In the genomic region with DNA sequence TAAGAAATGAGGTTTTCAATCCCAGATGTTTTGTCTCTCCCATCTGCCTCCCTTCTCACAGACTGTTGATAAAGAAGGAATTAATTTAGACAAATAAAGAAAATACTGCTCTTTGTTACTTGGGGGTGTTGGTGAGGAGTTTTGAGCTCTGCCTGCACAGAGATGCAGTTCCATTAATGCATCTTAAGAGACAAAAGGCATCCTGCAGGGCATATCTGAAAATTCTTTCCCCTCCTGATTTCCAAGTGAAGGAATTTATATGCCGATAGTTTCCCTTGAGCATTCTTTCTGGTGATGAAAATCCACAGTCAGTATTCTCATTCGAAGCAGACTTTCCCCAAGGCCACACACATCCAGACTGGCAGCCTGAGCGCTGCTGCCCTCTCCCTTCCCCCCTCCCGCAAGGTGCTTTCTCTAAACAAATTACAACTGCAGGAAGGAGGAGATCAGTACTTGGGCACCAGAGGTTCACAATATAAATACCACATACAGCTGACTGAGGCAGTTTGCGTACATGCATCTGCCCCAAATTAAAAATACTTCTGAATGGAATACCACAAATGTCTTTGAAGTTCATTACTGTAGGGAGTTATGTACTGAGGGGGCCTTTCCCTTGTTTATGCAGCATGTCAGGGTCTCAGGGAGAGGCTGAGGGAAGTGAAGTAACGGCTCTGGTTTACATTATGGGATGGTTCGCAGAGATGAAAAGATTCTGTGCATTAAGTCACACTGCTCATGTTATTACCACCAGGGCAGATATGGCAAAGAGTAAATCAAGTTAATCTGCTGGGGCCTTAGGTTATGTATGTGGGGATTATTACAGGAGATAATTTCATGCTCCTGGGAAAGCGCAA, we compare ENCODE assay signal across 14 cellular contexts.
DNase-seq lines count a peak whose midpoint lies in the region; ATAC-seq and TF ChIP-seq lines count a peak whose summit lies in the region.
"Had no signal": no experiment of that assay in that cellular context is flagged by ENCODE, and none has a peak within 500 bp of the region (broad histone marks: within the 10 kb centered on the region; RNA-seq: fewer than 3 reads in every experiment).

No MANE protein-coding gene starts in this region.

- H3K27ac Mint-ChIP-seq in WTC11 = peak overlapping the region; percentile 98
- H3K27ac Mint-ChIP-seq in naive thymus-derived CD8-positive, alpha-beta T cell = no peak overlapping the region
- no peak overlapping the region for H3K27ac Mint-ChIP-seq in stimulated activated memory B cell treated with anti-CD40 and anti-IgM and Interleukin-4, amounts not matched to agents 10 μg/mL and 1 μg/mL and 100 μg/mL, for 72 hours

- no peaks in the 10 kb centered on the region for H3K36me3 ChIP-seq in cardiac muscle cell
- H3K36me3 ChIP-seq in heart right ventricle = no peaks in the 10 kb centered on the region
- H3K36me3 ChIP-seq: thoracic aorta had no signal

- no peaks in the 10 kb centered on the region for H3K4me1 ChIP-seq in cardiac muscle cell (ENCODE audit: low read depth)
- peaks cover 0 to 8% (median 0%) of the 10 kb centered on the region in 9 donors for H3K4me1 ChIP-seq in heart right ventricle

- ATAC-seq in Right ventricle myocardium inferior = no peak
- ATAC-seq in WTC11 = peak; percentile 83
- no peak for ATAC-seq in naive thymus-derived CD8-positive, alpha-beta T cell
- no peak for ATAC-seq in HG02981 (IDR thresholded peaks at IDR 0.05; ENCODE audit: unreplicated experiment)
- ATAC-seq in heart right ventricle = no peak
- ATAC-seq in stimulated activated memory B cell treated with anti-CD40 and anti-IgM and Interleukin-4, amounts not matched to agents 10 μg/mL and 1 μg/mL and 100 μg/mL, for 72 hours = no peak

- H3K27me3 ChIP-seq in cardiac muscle cell (no peaks in the 10 kb centered on the region), heart right ventricle (no peaks in the 10 kb centered on the region)

- H3K9me3 ChIP-seq in cardiac muscle cell (ENCODE audit: low read depth) (no peaks in the 10 kb centered on the region), heart right ventricle (peaks cover 0 to 4% (median 0%) of the 10 kb centered on the region in 11 donors)
- H3K9me3 ChIP-seq: thoracic aorta had no signal

- peaks cover 22% of the 10 kb centered on the region for H3K9me3 Mint-ChIP-seq in WTC11
- peaks cover 0 to 2% (median 0%) of the 10 kb centered on the region in 9 donors for H3K9me3 Mint-ChIP-seq in naive thymus-derived CD8-positive, alpha-beta T cell
- H3K9me3 Mint-ChIP-seq in stimulated activated memory B cell treated with anti-CD40 and anti-IgM and Interleukin-4, amounts not matched to agents 10 μg/mL and 1 μg/mL and 100 μg/mL, for 72 hours = no peaks in the 10 kb centered on the region

- WGBS in heart right ventricle, 2 donors = 61 to 65% methylated on average over 8 of the region's 8 CpGs

- TF ChIP-seq CTCF in cardiac muscle cell (IDR thresholded peaks at IDR 0.05; ENCODE audit: low read depth, low read length) (no peak), WTC11 (IDR thresholded peaks at IDR 0.05) (no peak), heart right ventricle (IDR thresholded peaks at IDR 0.05) (no peak)

- CTCF ChIA-PET in WTC11 (lab: Charles Lee) = interaction anchor here (1.3 to 1.7 kb wide), 2 partner anchors 158 to 325 kb away, joined by 3 to 5 read pairs; no protein-coding TSS in a partner anchor

- intact Hi-C loops in Right ventricle myocardium inferior (cut with DNase I) = no loop called here
- intact Hi-C loops in heart right ventricle (cut with DNase I) = loop anchor here in 1 of 10 donors (5.0 kb wide), 1 partner anchor 1316 kb away; no protein-coding TSS in a partner anchor

- H3K4me3 Mint-ChIP-seq in WTC11 = peak overlapping the region; percentile 44
- no peak overlapping the region for H3K4me3 Mint-ChIP-seq in naive thymus-derived CD8-positive, alpha-beta T cell
- no peak overlapping the region for H3K4me3 Mint-ChIP-seq in stimulated activated memory B cell treated with anti-CD40 and anti-IgM and Interleukin-4, amounts not matched to agents 10 μg/mL and 1 μg/mL and 100 μg/mL, for 72 hours

- H3K4me3 ChIP-seq in cardiac muscle cell = no peak overlapping the region
- H3K4me3 ChIP-seq in heart right ventricle = no peak overlapping the region
- H3K4me3 ChIP-seq: thoracic aorta had no signal

- H3K27ac ChIP-seq in cardiac muscle cell (no peak overlapping the region), heart right ventricle (no peak overlapping the region)
- H3K27ac ChIP-seq: thoracic aorta had no signal

- peaks cover 24% of the 10 kb centered on the region for H3K36me3 Mint-ChIP-seq in WTC11
- H3K36me3 Mint-ChIP-seq in naive thymus-derived CD8-positive, alpha-beta T cell = no peaks in the 10 kb centered on the region
- H3K36me3 Mint-ChIP-seq in stimulated activated memory B cell treated with anti-CD40 and anti-IgM and Interleukin-4, amounts not matched to agents 10 μg/mL and 1 μg/mL and 100 μg/mL, for 72 hours = no peaks in the 10 kb centered on the region

- POLR2A ChIA-PET in WTC11 (lab: Charles Lee) = no interaction called here
- POLR2A ChIA-PET in naive thymus-derived CD8-positive, alpha-beta T cell (lab: Charles Lee) = no interaction called here

- peaks cover 85% of the 10 kb centered on the region for H3K4me1 Mint-ChIP-seq in WTC11
- no peaks in the 10 kb centered on the region for H3K4me1 Mint-ChIP-seq in naive thymus-derived CD8-positive, alpha-beta T cell
- no peaks in the 10 kb centered on the region for H3K4me1 Mint-ChIP-seq in stimulated activated memory B cell treated with anti-CD40 and anti-IgM and Interleukin-4, amounts not matched to agents 10 μg/mL and 1 μg/mL and 100 μg/mL, for 72 hours

- H3K27me3 Mint-ChIP-seq in WTC11 (ENCODE audit: low read depth) = no peaks in the 10 kb centered on the region
- peaks cover 0 to 2% (median 0%) of the 10 kb centered on the region in 5 donors for H3K27me3 Mint-ChIP-seq in naive thymus-derived CD8-positive, alpha-beta T cell
- H3K27me3 Mint-ChIP-seq in stimulated activated memory B cell treated with anti-CD40 and anti-IgM and Interleukin-4, amounts not matched to agents 10 μg/mL and 1 μg/mL and 100 μg/mL, for 72 hours = no peaks in the 10 kb centered on the region

- DNase-seq in cardiac muscle cell (ENCODE audit: low read depth in 1 of 2, low spot score in 1 of 2) = peak; percentile 7 to 52
- DNase-seq in Right ventricle myocardium inferior (ENCODE audit: missing footprints) = no peak
- peak; percentile 40 for DNase-seq in WTC11 (ENCODE audit: low spot score)
- peak; percentile 61 for DNase-seq in left kidney (ENCODE audit: low read depth, low spot score)
- DNase-seq in naive thymus-derived CD8-positive, alpha-beta T cell = no peak
- DNase-seq in heart right ventricle = no peak
- DNase-seq: activated CD8-positive, alpha-beta memory T cell treated with anti-CD3 and anti-CD28 coated beads for 24 hours; activated naive CD4-positive, alpha-beta T cell treated with Interleukin-2 at 50 U/mL for 16 hours; head of caudate nucleus; NCI-H146; stimulated activated CD4-positive, alpha-beta T cell treated with anti-CD3 and anti-CD28 coated beads, Interleukin-15, amount 100 ng/mL, for 24 hours had no signal

TF ChIP-seq in WTC11, 78 proteins besides CTCF, POLR2A, EP300 and RAD21:
- TF ChIP-seq SP1 (CRISPR knock-in tag; conservative IDR thresholded peaks at IDR 0.05) = 0 out of 2 replicates have a peak, but pooled peaks have one; percentile 19
- TF ChIP-seq ZNF263 (CRISPR knock-in tag; IDR thresholded peaks at IDR 0.05; ENCODE audit: low read depth) = no peak
- no peak for TF ChIP-seq FOXP4 (CRISPR knock-in tag; IDR thresholded peaks at IDR 0.05)
- no peak for TF ChIP-seq OVOL2 (CRISPR knock-in tag; IDR thresholded peaks at IDR 0.05; ENCODE audit: borderline replicate concordance)

Comparison
In these comparisons a context has a peak if more than half of its experiments do, and no peak if none do; other contexts are left out.
1. DNase-seq: peak in cardiac muscle cell (2 of 2), WTC11 (single experiment) and left kidney (single experiment); none in Right ventricle myocardium inferior (single experiment), naive thymus-derived CD8-positive, alpha-beta T cell (0 of 10) and heart right ventricle (0 of 2).